16 cellular contexts compared by ENCODE assay signal in genomic region chr21:46171996-46172862, GRCh38. TPM values are rescaled to one million over a fixed set of nuclear protein-coding genes. Genes with fewer than 3 reads are reported as not detected.
DNase-seq lines count a peak whose midpoint lies in the region; ATAC-seq and TF ChIP-seq lines count a peak whose summit lies in the region.
"Had no signal": no experiment of that assay in that cellular context is flagged by ENCODE, and none has a peak within 500 bp of the region (broad histone marks: within the 10 kb centered on the region; RNA-seq: fewer than 3 reads in every experiment).

No MANE protein-coding gene starts in this region.

- no peaks in the 10 kb centered on the region for H3K36me3 ChIP-seq in colonic mucosa

- peak; percentile 0 for DNase-seq in activated CD4-positive, alpha-beta T cell treated with anti-CD3 and anti-CD28 coated beads for 1 hour
- DNase-seq in activated CD4-positive, alpha-beta T cell treated with anti-CD3 and anti-CD28 coated beads for 48 hours, result no peak
- DNase-seq in colonic mucosa (peak; percentile 12), left lobe of liver (ENCODE audit: low spot score) (peak; percentile 38), GM03348 (ENCODE audit: low spot score) (no peak), NCI-H146 treated with DMSO at 0.1 percent for 48 hours (lab: John Stamatoyannopoulos, UW; ENCODE audit: unreplicated experiment) (no peak), AG08396 (ENCODE audit: low spot score) (no peak)
- DNase-seq: activated T-cell treated with anti-CD3 and anti-CD28 coated beads, Interleukin-2, amount 50 U/mL, for 72 hours; cortex of kidney; EL; GOT3; NCI-H526; trophoblast cell had no signal

- no peak for ATAC-seq in left lobe of liver
- ATAC-seq: activated naive CD4-positive, alpha-beta T cell treated with anti-CD3 and anti-CD28 coated beads, Interleukin-2, amount 50 U/mL, for 72 hours; activated T-cell treated with anti-CD3 and anti-CD28 coated beads, Interleukin-2, amount 50 U/mL, for 72 hours had no signal

- TF ChIP-seq CTCF in colonic mucosa (IDR thresholded peaks at IDR 0.05), result no peak

- H3K9ac ChIP-seq in colonic mucosa (ENCODE audit: low read depth in 2 of 2, low read length in 2 of 2), result no peak overlapping the region

- H3K27ac ChIP-seq in colonic mucosa (no peak overlapping the region), temporal lobe (ENCODE audit: low read depth, low read length) (peak overlapping the region; percentile 61)
- H3K27ac ChIP-seq: 22Rv1 had no signal

- H3K4me1 ChIP-seq in colonic mucosa, result no peaks in the 10 kb centered on the region

- intact Hi-C loops in colonic mucosa (cut with DNase I), result no loop called here

- H3K27me3 ChIP-seq in colonic mucosa, result no peaks in the 10 kb centered on the region

- H3K4me3 ChIP-seq in colonic mucosa, result no peak overlapping the region

- no peaks in the 10 kb centered on the region for H3K9me3 ChIP-seq in colonic mucosa

RNA-seq across cellular contexts. Expression of gene SPATC1L, which starts 12.0 kb away (rescaled TPM):
- total RNA-seq in colonic mucosa (1 to 10 TPM; 6.2 to 6.9 TPM), left lobe of liver (0.40 TPM), temporal lobe (6.1 TPM)

RNA-seq across cellular contexts. Expression of gene FTCD, which starts 16.9 kb away (rescaled TPM):
- total RNA-seq in colonic mucosa (1 to 10 TPM in 1 of 2 donors, under 1 TPM in 1; 0.45 to 4.2 TPM), left lobe of liver (668 TPM), temporal lobe (0.98 TPM)

RNA-seq across cellular contexts. Expression of gene LSS, which starts 56.3 kb away (rescaled TPM):
- total RNA-seq in colonic mucosa (100 to 1,000 TPM in 1 of 2 donors, 10 to 100 TPM in 1; 78.2 to 142 TPM), left lobe of liver (67.9 TPM), temporal lobe (41.1 TPM)

Comparison
In these comparisons a context has a peak if more than half of its experiments do, and no peak if none do; other contexts are left out.
1. DNase-seq: peak in activated CD4-positive, alpha-beta T cell treated with anti-CD3 and anti-CD28 coated beads for 1 hour (single experiment), colonic mucosa (single experiment) and left lobe of liver (single experiment); none in activated CD4-positive, alpha-beta T cell treated with anti-CD3 and anti-CD28 coated beads for 48 hours (single experiment), GM03348 (single experiment), NCI-H146 treated with DMSO at 0.1 percent for 48 hours (single experiment) and AG08396 (single experiment).
2. RNA of gene FTCD, which starts 16.9 kb away (total RNA-seq): 668 TPM in left lobe of liver (single experiment); 0.45 to 4.2 TPM in colonic mucosa and 0.98 TPM in temporal lobe (single experiment); every median in the first group is over 100 times any median in the second.